Comparison of ENCODE assay signal across 8 cellular contexts in the genomic region with DNA sequence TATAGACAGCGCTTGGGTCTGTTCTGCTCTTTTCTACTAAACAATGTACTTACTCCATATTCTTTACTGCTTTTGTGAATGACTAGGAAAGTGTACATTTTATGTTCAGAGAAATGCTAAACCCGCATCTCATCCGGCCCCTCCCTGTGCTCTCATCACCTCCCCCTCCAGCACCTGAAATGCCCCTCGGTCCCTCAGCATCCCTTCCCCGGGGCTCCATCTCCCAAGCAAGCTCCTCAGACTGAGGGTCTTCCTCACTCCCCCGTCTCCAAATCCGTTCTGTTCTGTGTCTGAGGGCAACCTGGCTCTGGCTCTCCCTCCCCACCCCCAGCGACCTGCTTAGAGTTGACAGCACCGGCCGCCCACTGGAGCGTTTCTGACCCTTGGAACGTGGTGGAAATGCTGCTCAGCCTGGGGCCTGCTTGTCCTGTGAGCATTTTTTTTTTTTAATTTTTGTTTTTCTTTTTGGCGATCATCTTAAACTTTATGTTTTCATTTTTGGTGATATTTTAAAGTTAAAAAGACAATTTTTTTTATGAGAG. TPM values are rescaled to one million over a fixed set of nuclear protein-coding genes. Genes with fewer than 3 reads are reported as not detected.
DNase-seq lines count a peak whose midpoint lies in the region; ATAC-seq and TF ChIP-seq lines count a peak whose summit lies in the region.

No MANE protein-coding gene starts in this region.

- H3K9me3 Mint-ChIP-seq in activated T-cell treated with anti-CD3 and anti-CD28 coated beads, Interleukin-2, amount 50 U/mL, for 4 hours, result no peaks in the 10 kb centered on the region

- peaks cover 15% of the 10 kb centered on the region for H3K36me3 Mint-ChIP-seq in activated T-cell treated with anti-CD3 and anti-CD28 coated beads, Interleukin-2, amount 50 U/mL, for 4 hours (ENCODE audit: insufficient read depth)

- no peak for TF ChIP-seq CTCF in liver (IDR thresholded peaks at IDR 0.05; ENCODE audit: low read depth, low read length, missing input control)

- peak overlapping the region; percentile 83 for H3K4me3 Mint-ChIP-seq in activated T-cell treated with anti-CD3 and anti-CD28 coated beads, Interleukin-2, amount 50 U/mL, for 4 hours

- peaks cover 20% of the 10 kb centered on the region for H3K36me3 ChIP-seq in adipocyte (ENCODE audit: control insufficient read depth, insufficient read depth, low read length, severe bottlenecking)
- H3K36me3 ChIP-seq in liver (ENCODE audit: control insufficient read depth in 4 of 4, insufficient read depth in 3 of 4, low read depth in 1 of 4, low read length in 3 of 4), result peaks cover 0 to 16% (median 2%) of the 10 kb centered on the region in 4 donors
- H3K36me3 ChIP-seq in thymus (ENCODE audit: control insufficient read depth, insufficient read depth), result peaks cover 41% of the 10 kb centered on the region

- 35% methylated on average over 13 of the region's 13 CpGs for WGBS in liver
- WGBS in thymus, result 88% methylated on average over 13 of the region's 13 CpGs

- H3K27me3 ChIP-seq in adipocyte (replicated peaks; ENCODE audit: control insufficient read depth, insufficient read depth, low read length) (no peaks in the 10 kb centered on the region), liver (ENCODE audit: control insufficient read depth in 4 of 4, insufficient read depth in 4 of 4, low read length in 3 of 4) (no peaks in the 10 kb centered on the region), thymus (ENCODE audit: control insufficient read depth, insufficient read depth) (no peaks in the 10 kb centered on the region)

- DNase-seq in activated T-cell treated with anti-CD3 and anti-CD28 coated beads, Interleukin-2, amount 50 U/mL, for 4 hours, result no peak
- DNase-seq in activated T-cell treated with anti-CD3 and anti-CD28 coated beads, Interleukin-2, amount 50 U/mL, for 48 hours, result no peak
- DNase-seq in adipocyte (ENCODE audit: low read depth) (no peak), NCI-H2196 treated with DMSO at 0.1 percent for 48 hours (lab: John Stamatoyannopoulos, UW; ENCODE audit: unreplicated experiment) (no peak), GF-D8 (lab: John Stamatoyannopoulos, UW) (no peak)
- DNase-seq in stimulated activated CD4-positive, alpha-beta T cell treated with anti-CD3 and anti-CD28 coated beads, Interleukin-2, amount 100 ng/mL, for 48 hours, result no peak

- peak overlapping the region; percentile 53 to 62 for H3K27ac ChIP-seq in liver (ENCODE audit: low read depth in 1 of 2, low read length in 2 of 2)
- H3K27ac ChIP-seq in thymus (ENCODE audit: low read depth), result no peak overlapping the region

- H3K4me3 ChIP-seq in adipocyte (ENCODE audit: low read length) (peak overlapping the region; percentile 84), liver (ENCODE audit: low read depth in 1 of 3, low read length in 3 of 3) (peak overlapping the region; percentile 84 to 97 (median 87)), thymus (ENCODE audit: low read length) (peak overlapping the region; percentile 87)

- no peaks in the 10 kb centered on the region for H3K27me3 Mint-ChIP-seq in activated T-cell treated with anti-CD3 and anti-CD28 coated beads, Interleukin-2, amount 50 U/mL, for 4 hours (ENCODE audit: low read depth)

- no peak for TF ChIP-seq RAD21 in liver (IDR thresholded peaks at IDR 0.05)

- peaks cover 24% of the 10 kb centered on the region for H3K4me1 Mint-ChIP-seq in activated T-cell treated with anti-CD3 and anti-CD28 coated beads, Interleukin-2, amount 50 U/mL, for 4 hours (ENCODE audit: low read depth)

- no peak for ATAC-seq in activated T-cell treated with anti-CD3 and anti-CD28 coated beads, Interleukin-2, amount 50 U/mL, for 4 hours

- H3K4me1 ChIP-seq in adipocyte (ENCODE audit: control insufficient read depth, insufficient read depth, low read length) (peaks cover 25% of the 10 kb centered on the region), liver (ENCODE audit: control insufficient read depth in 4 of 4, insufficient read depth in 4 of 4, low read length in 3 of 4) (peaks cover 8 to 68% (median 49%) of the 10 kb centered on the region in 4 donors), thymus (ENCODE audit: control insufficient read depth, insufficient read depth, low read length) (peaks cover 19% of the 10 kb centered on the region)

- H3K9ac ChIP-seq in adipocyte (ENCODE audit: low read length), result peak overlapping the region; percentile 82
- H3K9ac ChIP-seq in liver (ENCODE audit: low read depth in 1 of 2, low read length in 2 of 2), result peak overlapping the region; percentile 78 to 92

- H3K9me3 ChIP-seq in adipocyte (ENCODE audit: control insufficient read depth, low read length) (no peaks in the 10 kb centered on the region), liver (ENCODE audit: control insufficient read depth in 4 of 4, low read length in 3 of 4) (no peaks in the 10 kb centered on the region), thymus (ENCODE audit: control insufficient read depth) (no peaks in the 10 kb centered on the region)

TF ChIP-seq in liver, 16 proteins besides CTCF, POLR2A, EP300 and RAD21:
- TF ChIP-seq, protein P1, sequence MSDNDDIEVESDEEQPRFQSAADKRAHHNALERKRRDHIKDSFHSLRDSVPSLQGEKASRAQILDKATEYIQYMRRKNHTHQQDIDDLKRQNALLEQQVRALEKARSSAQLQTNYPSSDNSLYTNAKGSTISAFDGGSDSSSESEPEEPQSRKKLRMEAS (IDR thresholded peaks at IDR 0.05), result no peak
- TF ChIP-seq SP1 (IDR thresholded peaks at IDR 0.05) (peak; percentile 53), EGR1 (IDR thresholded peaks at IDR 0.05; ENCODE audit: low read depth in 2 of 2) (no peak), RXRA (IDR thresholded peaks at IDR 0.05) (peak; percentile 43 to 60), ATF3 (IDR thresholded peaks at IDR 0.05) (no peak), HNF4G (IDR thresholded peaks at IDR 0.05) (peak; percentile 42), REST (IDR thresholded peaks at IDR 0.05) (no peak), HNF4A (conservative IDR thresholded peaks at IDR 0.05) (peak; percentile 76 to 77), YY1 (IDR thresholded peaks at IDR 0.05) (peak; percentile 37)

RNA-seq across cellular contexts. Expression of gene SELENOO, which starts 1.4 kb away (rescaled TPM):
- total RNA-seq in activated T-cell treated with anti-CD3 and anti-CD28 coated beads, Interleukin-2, amount 50 U/mL, for 4 hours, result 10 to 100 TPM; 24.4 to 27.9 (median 26.9) TPM
- total RNA-seq in liver, result 10 to 100 TPM; 16.4 to 58.9 TPM
- polyA plus RNA-seq in liver (10 to 100 TPM; 25.5 to 59.2 TPM), thymus (62.1 TPM)

RNA-seq across cellular contexts. Expression of gene TRABD, which starts 16.5 kb away (rescaled TPM):
- 10 to 100 TPM; 91.3 to 95.0 (median 93.4) TPM for total RNA-seq in activated T-cell treated with anti-CD3 and anti-CD28 coated beads, Interleukin-2, amount 50 U/mL, for 4 hours
- 10 to 100 TPM; 10.5 to 18.3 TPM for total RNA-seq in liver
- polyA plus RNA-seq in liver, result 10 to 100 TPM; 14.4 to 29.7 TPM
- 102 TPM for polyA plus RNA-seq in thymus

RNA-seq across cellular contexts. Expression of gene PANX2, which starts 31.7 kb away (rescaled TPM):
- 1 to 10 TPM; 1.1 to 2.9 (median 1.4) TPM for total RNA-seq in activated T-cell treated with anti-CD3 and anti-CD28 coated beads, Interleukin-2, amount 50 U/mL, for 4 hours
- 1 to 10 TPM in 1 of 2 donors, under 1 TPM in 1; 0.56 to 2.3 TPM for total RNA-seq in liver
- polyA plus RNA-seq in liver, result 10 to 100 TPM in 1 of 2 donors, under 1 TPM in 1; 0.39 to 14.8 TPM
- 1.6 TPM for polyA plus RNA-seq in thymus

RNA-seq across cellular contexts. Expression of gene TUBGCP6, which starts 42.6 kb away (rescaled TPM):
- 10 to 100 TPM; 44.5 to 50.6 (median 48.3) TPM for total RNA-seq in activated T-cell treated with anti-CD3 and anti-CD28 coated beads, Interleukin-2, amount 50 U/mL, for 4 hours
- total RNA-seq in liver, result 10 to 100 TPM; 20.9 to 31.7 TPM
- polyA plus RNA-seq in liver (10 to 100 TPM in 1 of 2 donors, 1 to 10 TPM in 1; 9.3 to 11.9 TPM), thymus (96.6 TPM)

RNA-seq across cellular contexts. Expression of gene HDAC10, which starts 48.9 kb away (rescaled TPM):
- total RNA-seq in activated T-cell treated with anti-CD3 and anti-CD28 coated beads, Interleukin-2, amount 50 U/mL, for 4 hours, result 10 to 100 TPM; 45.1 to 50.6 (median 48.2) TPM
- total RNA-seq in liver, result 10 to 100 TPM; 11.4 to 18.2 TPM
- polyA plus RNA-seq in liver (10 to 100 TPM in 1 of 2 donors, 1 to 10 TPM in 1; 6.2 to 15.9 TPM), thymus (61.6 TPM)

Comparison
In these comparisons a context has a peak if more than half of its experiments do, and no peak if none do; other contexts are left out.
1. RNA of gene TRABD, which starts 16.5 kb away (total RNA-seq): 91.3 to 95.0 TPM in activated T-cell treated with anti-CD3 and anti-CD28 coated beads, Interleukin-2, amount 50 U/mL, for 4 hours; 10.5 to 18.3 TPM in liver; every median in the first group is over 4 times any median in the second.
2. Peak in every context shown above with its lines, with median percentiles within 50 percentile points of each other: H3K4me3 ChIP-seq.